8 cellular contexts compared by ENCODE assay signal in the genomic region with DNA sequence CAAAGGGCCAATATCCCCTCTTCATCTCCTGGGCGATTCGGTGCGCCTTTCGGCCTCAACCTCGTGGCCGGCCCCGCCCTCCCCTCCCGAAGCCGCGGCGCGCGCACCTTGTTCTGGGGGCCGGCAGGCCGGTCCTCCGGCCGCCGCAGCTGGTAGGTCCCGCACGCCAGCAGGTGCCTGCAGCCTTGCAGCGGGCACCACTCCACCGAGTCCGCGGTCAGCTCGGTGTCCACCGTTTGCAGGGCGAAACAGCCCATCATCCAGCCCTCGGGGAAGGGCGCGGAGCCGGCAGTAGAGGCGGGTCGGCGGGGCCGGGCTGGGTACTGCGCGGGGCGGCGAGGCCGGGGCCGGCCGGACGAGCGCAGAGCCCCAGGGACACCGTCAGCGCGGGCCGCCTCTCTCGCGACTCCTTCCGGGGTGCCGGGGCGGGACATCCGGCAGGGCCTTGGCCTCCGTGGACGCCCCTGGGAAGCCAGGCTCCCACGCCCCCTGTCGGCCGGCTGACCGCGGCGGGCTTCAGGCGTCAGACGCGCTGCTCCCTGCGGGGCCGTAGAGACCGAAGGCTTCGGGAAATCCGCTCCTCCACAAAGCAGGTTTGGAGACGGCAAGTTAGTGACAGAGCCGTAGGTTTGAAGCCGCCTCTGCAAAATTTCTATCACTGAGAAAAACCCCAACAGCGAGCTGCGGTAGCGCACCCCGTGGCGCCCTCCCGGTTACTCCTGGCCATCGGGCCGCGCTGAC. TPM values are rescaled to one million over a fixed set of nuclear protein-coding genes. Genes with fewer than 3 reads are reported as not detected.
DNase-seq lines count a peak whose midpoint lies in the region; ATAC-seq lines count a peak whose summit lies in the region.

A gene (minus strand): TSS at position 408 of the 741 bp plus-strand sequence. CDS start 148 bp downstream, at position 260.

- H3K9me3 ChIP-seq in BLaER1 = no peaks in the 10 kb centered on the region

- H3K4me3 ChIP-seq in BLaER1 = peak within 1 kb of the TSS; percentile 91

- H3K4me1 Mint-ChIP-seq in activated CD4-positive, alpha-beta T cell treated with anti-CD3 and anti-CD28 coated beads, Interleukin-2, amount 10 ng/mL, durations not matched to agents 24 days and 14 days = peaks cover 29% of the 10 kb centered on the region

- H3K9ac ChIP-seq in BLaER1 = peak within 1 kb of the TSS; percentile 93

- peak within 1 kb of the TSS; percentile 88 for H3K27ac ChIP-seq in BLaER1

- H3K27me3 Mint-ChIP-seq in activated CD4-positive, alpha-beta T cell treated with anti-CD3 and anti-CD28 coated beads, Interleukin-2, amount 10 ng/mL, durations not matched to agents 24 days and 14 days = no peaks in the 10 kb centered on the region

- peaks cover 37% of the 10 kb centered on the region for H3K36me3 Mint-ChIP-seq in activated CD4-positive, alpha-beta T cell treated with anti-CD3 and anti-CD28 coated beads, Interleukin-2, amount 10 ng/mL, durations not matched to agents 24 days and 14 days (ENCODE audit: low read depth)

- H3K27ac Mint-ChIP-seq in activated CD4-positive, alpha-beta T cell treated with anti-CD3 and anti-CD28 coated beads, Interleukin-2, amount 10 ng/mL, durations not matched to agents 24 days and 14 days = peak within 1 kb of the TSS; percentile 72

- intact Hi-C loops in activated CD4-positive, alpha-beta T cell treated with anti-CD3 and anti-CD28 coated beads, Interleukin-2, amount 10 ng/mL, durations not matched to agents 24 days and 14 days (cut with micrococcal nuclease) = loop anchor here (2.0 kb wide), 2 partner anchors 28 to 40 kb away; a partner anchor contains a TSS

- ATAC-seq in HG03442 (IDR thresholded peaks at IDR 0.05; ENCODE audit: unreplicated experiment) (peak; percentile 78), left lobe of liver (peak; percentile 97)

- peaks cover 39% of the 10 kb centered on the region for H3K4me1 ChIP-seq in BLaER1

- no peaks in the 10 kb centered on the region for H3K27me3 ChIP-seq in BLaER1

- no peaks in the 10 kb centered on the region for H3K9me3 Mint-ChIP-seq in activated CD4-positive, alpha-beta T cell treated with anti-CD3 and anti-CD28 coated beads, Interleukin-2, amount 10 ng/mL, durations not matched to agents 24 days and 14 days

- H3K36me3 ChIP-seq in BLaER1 = peaks cover 74% of the 10 kb centered on the region

- peak; percentile 100 for DNase-seq in GM19238 (ENCODE audit: insufficient read length, low spot score)
- peak; percentile 91 to 95 for DNase-seq in NCI-H524 (lab: John Stamatoyannopoulos, UW)
- peak; percentile 99 for DNase-seq in activated CD4-positive, alpha-beta T cell treated with anti-CD3 and anti-CD28 coated beads, Interleukin-2, amount 10 ng/mL, durations not matched to agents 24 days and 14 days
- peak; percentile 72 for DNase-seq in cortex of kidney (lab: John Stamatoyannopoulos, UW)
- DNase-seq in left lobe of liver (ENCODE audit: low spot score) = peak; percentile 97
- DNase-seq in stimulated activated CD4-positive, alpha-beta T cell treated with anti-CD3 and anti-CD28 coated beads, Interleukin-2, amount 100 ng/mL, for 4 hours (ENCODE audit: low read depth) = peak; percentile 92

- H3K4me3 Mint-ChIP-seq in activated CD4-positive, alpha-beta T cell treated with anti-CD3 and anti-CD28 coated beads, Interleukin-2, amount 10 ng/mL, durations not matched to agents 24 days and 14 days = peak within 1 kb of the TSS; percentile 88

- H4K20me1 ChIP-seq in BLaER1 = peaks cover 80% of the 10 kb centered on the region

- H3K4me2 ChIP-seq in BLaER1 = peak within 1 kb of the TSS; percentile 98

RNA-seq across cellular contexts. Expression of the gene that starts here (rescaled TPM):
- 51.7 and 51.9 TPM in 2 replicates for total RNA-seq in activated CD4-positive, alpha-beta T cell treated with anti-CD3 and anti-CD28 coated beads, Interleukin-2, amount 10 ng/mL, durations not matched to agents 24 days and 14 days
- 14.4 TPM for total RNA-seq in left lobe of liver

Comparison
In these comparisons a context has a peak if more than half of its experiments do, and no peak if none do; other contexts are left out.
1. Peak in every context shown above with its lines: DNase-seq, ATAC-seq, H3K4me3 ChIP-seq and H3K27ac ChIP-seq.